Comparison of ENCODE assay signal across 17 cellular contexts in the genomic region with DNA sequence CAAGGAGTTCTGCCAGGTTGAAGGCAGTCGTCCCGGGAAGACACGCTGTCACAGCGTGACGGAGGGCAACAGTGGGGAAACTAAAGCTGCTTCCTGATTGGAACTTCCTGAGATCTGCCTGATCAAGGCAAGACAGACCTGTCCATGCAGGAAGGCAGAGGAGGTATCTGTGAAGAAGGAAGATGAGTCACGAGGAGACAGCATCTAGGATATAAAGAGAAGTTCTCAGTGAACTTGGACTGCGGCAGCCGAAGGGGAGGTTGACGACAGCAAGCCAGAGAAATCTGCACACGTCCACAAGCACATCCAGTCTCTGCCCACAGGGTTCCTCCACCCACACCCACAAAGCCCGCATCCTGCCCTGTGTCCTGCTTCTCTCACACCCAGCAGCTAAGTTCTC. TPM values are rescaled to one million over a fixed set of nuclear protein-coding genes. Genes with fewer than 3 reads are reported as not detected.
DNase-seq lines count a peak whose midpoint lies in the region; ATAC-seq, FAIRE-seq and TF ChIP-seq lines count a peak whose summit lies in the region.
"Had no signal": no experiment of that assay in that cellular context is flagged by ENCODE, and none has a peak within 500 bp of the region (broad histone marks: within the 10 kb centered on the region; RNA-seq: fewer than 3 reads in every experiment).

No MANE protein-coding gene starts in this region.

- intact Hi-C loops in naive thymus-derived CD4-positive, alpha-beta T cell (cut with micrococcal nuclease) = loop anchor here in 1 of 2 donors (5.0 kb wide), 1 partner anchor 277 kb away; no protein-coding TSS in a partner anchor
- intact Hi-C loops in upper lobe of right lung (cut with DNase I) = no loop called here

- H3K4me3 Mint-ChIP-seq in activated naive CD8-positive, alpha-beta T cell treated with anti-CD3 and anti-CD28 coated beads, Interleukin-2, amount 10 ng/mL, durations not matched to agents 7 days and 5 days = no peak overlapping the region
- no peak overlapping the region for H3K4me3 Mint-ChIP-seq in activated naive CD8-positive, alpha-beta T cell treated with anti-CD3 and anti-CD28 coated beads, Interleukin-2, amount 50 U/mL, for 24 hours
- no peak overlapping the region for H3K4me3 Mint-ChIP-seq in naive thymus-derived CD4-positive, alpha-beta T cell
- no peak overlapping the region for H3K4me3 Mint-ChIP-seq in activated T-cell treated with anti-CD3 and anti-CD28 coated beads, Interleukin-2, amount 50 U/mL, for 4 hours
- no peak overlapping the region for H3K4me3 Mint-ChIP-seq in activated naive CD4-positive, alpha-beta T cell treated with anti-CD3 and anti-CD28 coated beads, Interleukin-2, amount 10 ng/mL, durations not matched to agents 7 days and 5 days
- H3K4me3 Mint-ChIP-seq: CD8-positive, alpha-beta T cell had no signal

- no peak overlapping the region for H3K27ac ChIP-seq in naive thymus-derived CD4-positive, alpha-beta T cell (ENCODE audit: low read depth, low read length)
- no peak overlapping the region for H3K27ac ChIP-seq in upper lobe of right lung

- peaks cover 7% of the 10 kb centered on the region for H3K36me3 ChIP-seq in bronchial epithelial cell (ENCODE audit: control insufficient read depth, insufficient read depth, low read length)
- H3K36me3 ChIP-seq in naive thymus-derived CD4-positive, alpha-beta T cell (ENCODE audit: control insufficient read depth in 2 of 3, insufficient read depth in 3 of 3, low read length in 3 of 3) = peaks cover 4 to 63% (median 8%) of the 10 kb centered on the region in 3 experiments
- H3K36me3 ChIP-seq in upper lobe of right lung = peaks cover 38% of the 10 kb centered on the region

- H3K4me3 ChIP-seq in bronchial epithelial cell (ENCODE audit: low read depth, low read length) = no peak overlapping the region
- H3K4me3 ChIP-seq in naive thymus-derived CD4-positive, alpha-beta T cell (ENCODE audit: low read length) = no peak overlapping the region
- H3K4me3 ChIP-seq in upper lobe of right lung = no peak overlapping the region

- no peak for ATAC-seq in activated naive CD8-positive, alpha-beta T cell treated with anti-CD3 and anti-CD28 coated beads, Interleukin-2, amount 10 ng/mL, durations not matched to agents 7 days and 5 days (ENCODE audit: low read depth)
- no peak for ATAC-seq in activated naive CD8-positive, alpha-beta T cell treated with anti-CD3 and anti-CD28 coated beads, Interleukin-2, amount 50 U/mL, for 24 hours
- ATAC-seq in naive thymus-derived CD4-positive, alpha-beta T cell = peak; percentile 42
- ATAC-seq in upper lobe of right lung (peak; percentile 42), HG03457 (IDR thresholded peaks at IDR 0.05; ENCODE audit: unreplicated experiment) (no peak)
- no peak for ATAC-seq in activated T-cell treated with anti-CD3 and anti-CD28 coated beads, Interleukin-2, amount 50 U/mL, for 4 hours
- ATAC-seq: CD8-positive, alpha-beta T cell had no signal

- no peaks in the 10 kb centered on the region for H3K9me3 Mint-ChIP-seq in activated naive CD8-positive, alpha-beta T cell treated with anti-CD3 and anti-CD28 coated beads, Interleukin-2, amount 10 ng/mL, durations not matched to agents 7 days and 5 days
- H3K9me3 Mint-ChIP-seq in activated naive CD8-positive, alpha-beta T cell treated with anti-CD3 and anti-CD28 coated beads, Interleukin-2, amount 50 U/mL, for 24 hours = no peaks in the 10 kb centered on the region
- no peaks in the 10 kb centered on the region for H3K9me3 Mint-ChIP-seq in naive thymus-derived CD4-positive, alpha-beta T cell
- H3K9me3 Mint-ChIP-seq in activated T-cell treated with anti-CD3 and anti-CD28 coated beads, Interleukin-2, amount 50 U/mL, for 4 hours = no peaks in the 10 kb centered on the region
- no peaks in the 10 kb centered on the region for H3K9me3 Mint-ChIP-seq in activated naive CD4-positive, alpha-beta T cell treated with anti-CD3 and anti-CD28 coated beads, Interleukin-2, amount 10 ng/mL, durations not matched to agents 7 days and 5 days
- H3K9me3 Mint-ChIP-seq: CD8-positive, alpha-beta T cell had no signal

- CTCF ChIA-PET in naive thymus-derived CD4-positive, alpha-beta T cell (lab: Charles Lee) = no interaction called here
- CTCF ChIA-PET in activated naive CD4-positive, alpha-beta T cell treated with anti-CD3 and anti-CD28 coated beads, Interleukin-2, amount 10 ng/mL, durations not matched to agents 7 days and 5 days (lab: Charles Lee) = interaction anchor here (1.4 to 2.2 kb wide), 2 partner anchors 12 to 276 kb away, joined by 3 to 11 read pairs; no protein-coding TSS in a partner anchor

- H3K27me3 ChIP-seq in bronchial epithelial cell (ENCODE audit: control insufficient read depth, insufficient read depth, low read length) (no peaks in the 10 kb centered on the region), upper lobe of right lung (no peaks in the 10 kb centered on the region)
- no peaks in the 10 kb centered on the region for H3K27me3 ChIP-seq in naive thymus-derived CD4-positive, alpha-beta T cell (ENCODE audit: control insufficient read depth in 2 of 2, insufficient read depth in 2 of 2, low read length in 2 of 2)

- no peaks in the 10 kb centered on the region for H3K4me1 ChIP-seq in naive thymus-derived CD4-positive, alpha-beta T cell (ENCODE audit: control insufficient read depth in 2 of 2, insufficient read depth in 2 of 2, low read length in 2 of 2)
- peaks cover 4% of the 10 kb centered on the region for H3K4me1 ChIP-seq in upper lobe of right lung

- POLR2A ChIA-PET in activated naive CD8-positive, alpha-beta T cell treated with anti-CD3 and anti-CD28 coated beads, Interleukin-2, amount 10 ng/mL, durations not matched to agents 7 days and 5 days (lab: Charles Lee) = no interaction called here
- POLR2A ChIA-PET in naive thymus-derived CD4-positive, alpha-beta T cell (lab: Charles Lee) = no interaction called here

- H3K9me3 ChIP-seq in naive thymus-derived CD4-positive, alpha-beta T cell (ENCODE audit: control insufficient read depth in 2 of 3, low read length in 3 of 3) = no peaks in the 10 kb centered on the region
- no peaks in the 10 kb centered on the region for H3K9me3 ChIP-seq in upper lobe of right lung

- no peaks in the 10 kb centered on the region for H3K27me3 Mint-ChIP-seq in activated naive CD8-positive, alpha-beta T cell treated with anti-CD3 and anti-CD28 coated beads, Interleukin-2, amount 10 ng/mL, durations not matched to agents 7 days and 5 days
- no peaks in the 10 kb centered on the region for H3K27me3 Mint-ChIP-seq in activated naive CD8-positive, alpha-beta T cell treated with anti-CD3 and anti-CD28 coated beads, Interleukin-2, amount 50 U/mL, for 24 hours
- H3K27me3 Mint-ChIP-seq in naive thymus-derived CD4-positive, alpha-beta T cell = no peaks in the 10 kb centered on the region
- no peaks in the 10 kb centered on the region for H3K27me3 Mint-ChIP-seq in activated T-cell treated with anti-CD3 and anti-CD28 coated beads, Interleukin-2, amount 50 U/mL, for 4 hours (ENCODE audit: low read depth)
- no peaks in the 10 kb centered on the region for H3K27me3 Mint-ChIP-seq in activated naive CD4-positive, alpha-beta T cell treated with anti-CD3 and anti-CD28 coated beads, Interleukin-2, amount 10 ng/mL, durations not matched to agents 7 days and 5 days

- no peak for DNase-seq in activated naive CD8-positive, alpha-beta T cell treated with anti-CD3 and anti-CD28 coated beads, Interleukin-2, amount 10 ng/mL, durations not matched to agents 7 days and 5 days
- DNase-seq in activated naive CD8-positive, alpha-beta T cell treated with anti-CD3 and anti-CD28 coated beads, Interleukin-2, amount 50 U/mL, for 24 hours = no peak
- DNase-seq in bronchial epithelial cell (ENCODE audit: low read depth) = peak; percentile 88
- DNase-seq in naive thymus-derived CD4-positive, alpha-beta T cell = no peak
- DNase-seq in upper lobe of right lung = no peak
- DNase-seq in activated T-cell treated with anti-CD3 and anti-CD28 coated beads, Interleukin-2, amount 50 U/mL, for 4 hours = no peak
- no peak for DNase-seq in activated naive CD4-positive, alpha-beta T cell treated with anti-CD3 and anti-CD28 coated beads, Interleukin-2, amount 10 ng/mL, durations not matched to agents 7 days and 5 days
- DNase-seq: 8988T; activated CD4-positive, alpha-beta T cell treated with anti-CD3 and anti-CD28 coated beads, Interleukin-2, amount 50 U/mL, for 48 hours; CD8-positive, alpha-beta T cell; effector CD4-positive, alpha-beta T cell; NCI-H187 treated with DMSO at 0.1 percent for 48 hours; NCI-H69; RPMI8226; stimulated activated CD4-positive, alpha-beta T cell treated with anti-CD3 and anti-CD28 coated beads, Interleukin-2, amount 100 ng/mL, for 24 hours; stimulated activated CD8-positive, alpha-beta memory T cell treated with anti-CD3 and anti-CD28 coated beads, Interleukin-4, amount 100 ng/mL, for 48 hours had no signal

- no peak for TF ChIP-seq CTCF in bronchial epithelial cell (IDR thresholded peaks at IDR 0.05; ENCODE audit: insufficient read depth, low read length, severe bottlenecking)
- TF ChIP-seq CTCF in upper lobe of right lung (IDR thresholded peaks at IDR 0.05) = no peak

- H3K36me3 Mint-ChIP-seq in activated naive CD8-positive, alpha-beta T cell treated with anti-CD3 and anti-CD28 coated beads, Interleukin-2, amount 10 ng/mL, durations not matched to agents 7 days and 5 days = peaks cover 35% of the 10 kb centered on the region
- peaks cover 46% of the 10 kb centered on the region for H3K36me3 Mint-ChIP-seq in activated naive CD8-positive, alpha-beta T cell treated with anti-CD3 and anti-CD28 coated beads, Interleukin-2, amount 50 U/mL, for 24 hours (ENCODE audit: low read depth)
- peaks cover 25 to 70% (median 52%) of the 10 kb centered on the region in 5 donors for H3K36me3 Mint-ChIP-seq in naive thymus-derived CD4-positive, alpha-beta T cell
- peaks cover 60% of the 10 kb centered on the region for H3K36me3 Mint-ChIP-seq in activated T-cell treated with anti-CD3 and anti-CD28 coated beads, Interleukin-2, amount 50 U/mL, for 4 hours (ENCODE audit: insufficient read depth)
- H3K36me3 Mint-ChIP-seq in activated naive CD4-positive, alpha-beta T cell treated with anti-CD3 and anti-CD28 coated beads, Interleukin-2, amount 10 ng/mL, durations not matched to agents 7 days and 5 days = peaks cover 43% of the 10 kb centered on the region

- H3K27ac Mint-ChIP-seq in activated naive CD8-positive, alpha-beta T cell treated with anti-CD3 and anti-CD28 coated beads, Interleukin-2, amount 10 ng/mL, durations not matched to agents 7 days and 5 days = peak overlapping the region; percentile 25
- no peak overlapping the region for H3K27ac Mint-ChIP-seq in activated naive CD8-positive, alpha-beta T cell treated with anti-CD3 and anti-CD28 coated beads, Interleukin-2, amount 50 U/mL, for 24 hours
- H3K27ac Mint-ChIP-seq in naive thymus-derived CD4-positive, alpha-beta T cell = no peak overlapping the region
- H3K27ac Mint-ChIP-seq in activated naive CD4-positive, alpha-beta T cell treated with anti-CD3 and anti-CD28 coated beads, Interleukin-2, amount 10 ng/mL, durations not matched to agents 7 days and 5 days = no peak overlapping the region
- H3K27ac Mint-ChIP-seq: CD8-positive, alpha-beta T cell had no signal

- H3K4me1 Mint-ChIP-seq in activated naive CD8-positive, alpha-beta T cell treated with anti-CD3 and anti-CD28 coated beads, Interleukin-2, amount 10 ng/mL, durations not matched to agents 7 days and 5 days = peaks cover 11% of the 10 kb centered on the region
- H3K4me1 Mint-ChIP-seq in activated naive CD8-positive, alpha-beta T cell treated with anti-CD3 and anti-CD28 coated beads, Interleukin-2, amount 50 U/mL, for 24 hours = peaks cover 12% of the 10 kb centered on the region
- peaks cover 0 to 11% (median 4%) of the 10 kb centered on the region in 7 donors for H3K4me1 Mint-ChIP-seq in naive thymus-derived CD4-positive, alpha-beta T cell
- H3K4me1 Mint-ChIP-seq in activated T-cell treated with anti-CD3 and anti-CD28 coated beads, Interleukin-2, amount 50 U/mL, for 4 hours (ENCODE audit: low read depth) = peaks cover 13% of the 10 kb centered on the region
- peaks cover 9% of the 10 kb centered on the region for H3K4me1 Mint-ChIP-seq in activated naive CD4-positive, alpha-beta T cell treated with anti-CD3 and anti-CD28 coated beads, Interleukin-2, amount 10 ng/mL, durations not matched to agents 7 days and 5 days

- FAIRE-seq in bronchial epithelial cell (lab: Jason Lieb, UNC) = peak; percentile 97

RNA-seq across cellular contexts. Expression of a gene that starts 38.6 kb away (rescaled TPM):
- total RNA-seq in activated naive CD8-positive, alpha-beta T cell treated with anti-CD3 and anti-CD28 coated beads, Interleukin-2, amount 10 ng/mL, durations not matched to agents 7 days and 5 days = 10 to 100 TPM; 39.4 to 41.5 TPM
- total RNA-seq in bronchial epithelial cell = 30.5 and 32.1 TPM in 2 replicates
- 10 to 100 TPM; 22.2 to 46.7 (median 32.1) TPM for total RNA-seq in naive thymus-derived CD4-positive, alpha-beta T cell
- polyA plus RNA-seq in naive thymus-derived CD4-positive, alpha-beta T cell = 10 to 100 TPM; 40.0 to 51.1 TPM
- total RNA-seq in upper lobe of right lung = 32.9 TPM
- total RNA-seq in activated T-cell treated with anti-CD3 and anti-CD28 coated beads, Interleukin-2, amount 50 U/mL, for 4 hours = 10 to 100 TPM; 46.7 to 48.9 (median 47.5) TPM

Comparison
In these comparisons a context has a peak if more than half of its experiments do, and no peak if none do; other contexts are left out.
1. ATAC-seq: peak in naive thymus-derived CD4-positive, alpha-beta T cell (single experiment) and upper lobe of right lung (single experiment); none in activated naive CD8-positive, alpha-beta T cell treated with anti-CD3 and anti-CD28 coated beads, Interleukin-2, amount 10 ng/mL, durations not matched to agents 7 days and 5 days (single experiment), activated naive CD8-positive, alpha-beta T cell treated with anti-CD3 and anti-CD28 coated beads, Interleukin-2, amount 50 U/mL, for 24 hours (single experiment), HG03457 (single experiment) and activated T-cell treated with anti-CD3 and anti-CD28 coated beads, Interleukin-2, amount 50 U/mL, for 4 hours (0 of 2).